ENCODE assay signal across 1 cellular context in the genomic region with DNA sequence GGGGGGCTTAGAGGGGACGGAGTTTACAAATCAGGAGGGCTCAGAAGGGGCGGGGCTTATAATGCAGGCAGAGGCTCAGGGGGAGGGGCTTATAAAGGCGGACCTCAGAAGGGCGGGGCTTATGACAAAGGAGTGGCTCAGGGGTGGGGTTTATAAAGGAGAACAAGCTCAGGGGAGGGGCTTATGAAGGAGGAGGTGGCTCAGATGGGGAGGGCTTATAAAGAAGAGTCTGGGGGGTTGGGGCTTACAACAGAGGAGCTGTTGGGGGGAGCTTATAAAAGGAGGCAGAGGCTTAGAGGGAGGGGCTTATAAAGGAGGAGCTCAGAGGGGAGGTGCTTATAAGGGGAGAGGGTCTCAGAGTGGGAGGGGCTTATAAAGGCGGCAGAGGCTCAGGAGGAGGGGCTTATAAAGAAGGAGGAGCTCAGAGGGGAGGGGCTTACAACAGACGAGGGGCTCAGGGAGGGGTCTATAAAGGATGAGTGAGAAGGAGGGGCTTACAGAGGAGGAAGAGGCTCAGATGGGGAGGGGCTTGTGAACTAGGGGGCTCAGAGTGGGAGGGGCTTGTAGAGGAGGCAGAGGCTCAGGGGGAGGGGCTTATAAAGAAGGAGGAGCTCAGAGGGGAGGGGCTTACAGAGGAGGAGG.
A peak's percentile ranks its signal among the peaks of the same experiment; 100 is the strongest.
TF ChIP-seq lines count a peak whose summit lies in the region.

No MANE protein-coding gene starts in this region.

TF ChIP-seq in H1, 55 proteins besides CTCF, POLR2A, EP300 and RAD21:
- TF ChIP-seq TBP (IDR thresholded peaks at IDR 0.05; ENCODE audit: low read depth, low read length) (peak; percentile 27), RFX5 (IDR thresholded peaks at IDR 0.05; ENCODE audit: borderline replicate concordance, low read depth, low read length) (no peak)
- TF ChIP-seq, protein P1, sequence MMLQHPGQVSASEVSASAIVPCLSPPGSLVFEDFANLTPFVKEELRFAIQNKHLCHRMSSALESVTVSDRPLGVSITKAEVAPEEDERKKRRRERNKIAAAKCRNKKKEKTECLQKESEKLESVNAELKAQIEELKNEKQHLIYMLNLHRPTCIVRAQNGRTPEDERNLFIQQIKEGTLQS (IDR thresholded peaks at IDR 0.05; ENCODE audit: insufficient read depth, low read depth, low read length), result no peak
